ENCODE assay signal across 16 cellular contexts in genomic region chr9:77879344-77880089, GRCh38.
DNase-seq lines count a peak whose midpoint lies in the region; ATAC-seq and TF ChIP-seq lines count a peak whose summit lies in the region.
"Had no signal": no experiment of that assay in that cellular context is flagged by ENCODE, and none has a peak within 500 bp of the region (broad histone marks: within the 10 kb centered on the region; RNA-seq: fewer than 3 reads in every experiment).

No MANE protein-coding gene starts in this region.

- CTCF ChIA-PET in Caco-2 (lab: Charles Lee) = no interaction called here
- CTCF ChIA-PET in PC-9 (lab: Charles Lee) = interaction anchor here (1.0 kb wide), 1 partner anchor 23 kb away, joined by 3 read pairs; no protein-coding TSS in a partner anchor

- no peaks in the 10 kb centered on the region for H3K27me3 ChIP-seq in Caco-2 (replicated peaks; ENCODE audit: control insufficient read depth, insufficient read depth, low read length)
- H3K27me3 ChIP-seq in PC-9 (ENCODE audit: insufficient read depth, low read depth) = no peaks in the 10 kb centered on the region
- H3K27me3 ChIP-seq in neutrophil = no peaks in the 10 kb centered on the region
- H3K27me3 ChIP-seq in prostate gland (replicated peaks; ENCODE audit: insufficient read depth) = no peaks in the 10 kb centered on the region

- H3K27ac ChIP-seq in PC-9 = peak overlapping the region; percentile 95
- peak overlapping the region; percentile 56 for H3K27ac ChIP-seq in epithelial cell of prostate
- peak overlapping the region; percentile 10 for H3K27ac ChIP-seq in neutrophil
- no peak overlapping the region for H3K27ac ChIP-seq in prostate gland
- H3K27ac ChIP-seq: parathyroid adenoma, thoracic aorta had no signal

- no TSS peak for BruUV-seq in Caco-2 (replicated peaks; lab: Mats Ljungman, UMichigan)
- no TSS peak for BruUV-seq in PC-9 (replicated peaks; lab: Mats Ljungman, UMichigan)

- POLR2A ChIA-PET in Caco-2 (lab: Charles Lee) (no interaction called here), PC-9 (lab: Charles Lee; ENCODE audit: unreplicated experiment) (no interaction called here)

- no peaks in the 10 kb centered on the region for H3K9me3 Mint-ChIP-seq in Caco-2 (ENCODE audit: unreplicated experiment)
- H3K9me3 Mint-ChIP-seq: memory B cell, T-cell had no signal

- TF ChIP-seq CTCF in Caco-2 (IDR thresholded peaks at IDR 0.05; ENCODE audit: insufficient read depth in 1 of 2, low read depth in 1 of 2, low read length in 1 of 2, severe bottlenecking in 1 of 2, unreplicated experiment in 1 of 2) (no peak), PC-9 (conservative IDR thresholded peaks at IDR 0.05) (no peak), neutrophil (IDR thresholded peaks at IDR 0.05) (no peak), prostate gland (IDR thresholded peaks at IDR 0.05) (no peak)

- H2AFZ ChIP-seq in PC-9 = 0 out of 2 replicates have a peak overlapping the region, but pooled peaks have one; percentile 46
- H2AFZ ChIP-seq: parathyroid adenoma had no signal

- no peak overlapping the region for H3K4me3 ChIP-seq in Caco-2 (ENCODE audit: low read depth, low read length)
- peak overlapping the region; percentile 9; the same call in 1 of the 2 replicates for H3K4me3 ChIP-seq in PC-9
- no peak overlapping the region for H3K4me3 ChIP-seq in neutrophil (ENCODE audit: low read depth in 1 of 2, low read length in 1 of 2)
- H3K4me3 ChIP-seq in prostate gland = no peak overlapping the region
- H3K4me3 ChIP-seq: thoracic aorta had no signal

- peak overlapping the region; percentile 37 for H3K4me3 Mint-ChIP-seq in Caco-2 (ENCODE audit: unreplicated experiment)
- H3K4me3 Mint-ChIP-seq: activated naive CD8-positive, alpha-beta T cell; memory B cell; T-cell had no signal

- peaks cover 60% of the 10 kb centered on the region for H3K79me2 ChIP-seq in PC-9 (ENCODE audit: low read depth)

- TF ChIP-seq POLR2A in prostate gland (IDR thresholded peaks at IDR 0.05) = no peak

- no peaks in the 10 kb centered on the region for H3K4me1 Mint-ChIP-seq in Caco-2 (ENCODE audit: low read depth, unreplicated experiment)
- H3K4me1 Mint-ChIP-seq: memory B cell had no signal

- peaks cover 40% of the 10 kb centered on the region for H3F3A ChIP-seq in PC-9 (ENCODE audit: insufficient read depth, low read depth)

- intact Hi-C loops in Caco-2 (cut with micrococcal nuclease; ENCODE audit: unreplicated experiment) (loop anchor here (10.0 kb wide), 1 partner anchor 65 kb away; no protein-coding TSS in a partner anchor), PC-9 (cut with micrococcal nuclease; ENCODE audit: unreplicated experiment) (loop anchor here (1.0 to 5.0 kb wide), 2 partner anchors 103 to 153 kb away; no protein-coding TSS in a partner anchor), prostate gland (cut with DNase I) (no loop called here)

- 68% methylated on average over 11 of the region's 11 CpGs for WGBS in prostate gland

- H3K4me1 ChIP-seq in Caco-2 (0 out of 2 replicates have a peak, but pooled peaks cover 6% of the 10 kb centered on the region), PC-9 (replicated peaks; ENCODE audit: insufficient read depth) (peaks cover 56% of the 10 kb centered on the region), neutrophil (ENCODE audit: control insufficient read depth in 1 of 2, insufficient read depth in 1 of 2, low read depth in 1 of 2, low read length in 1 of 2) (peaks cover 0 to 18% of the 10 kb centered on the region in 2 experiments), prostate gland (replicated peaks) (no peaks in the 10 kb centered on the region)
- H3K4me1 ChIP-seq: parathyroid adenoma had no signal

- no peaks in the 10 kb centered on the region for H3K36me3 ChIP-seq in Caco-2 (ENCODE audit: control insufficient read depth, insufficient read depth, low read length)
- H3K36me3 ChIP-seq in PC-9 (ENCODE audit: low read depth) = no peaks in the 10 kb centered on the region
- peaks cover 4% of the 10 kb centered on the region for H3K36me3 ChIP-seq in neutrophil
- H3K36me3 ChIP-seq in prostate gland = no peaks in the 10 kb centered on the region
- H3K36me3 ChIP-seq: thoracic aorta had no signal

- H4K20me1 ChIP-seq in PC-9 (ENCODE audit: insufficient read depth) = no peaks in the 10 kb centered on the region

- no peak overlapping the region for H3K27ac Mint-ChIP-seq in Caco-2 (ENCODE audit: unreplicated experiment)
- H3K27ac Mint-ChIP-seq: activated naive CD8-positive, alpha-beta T cell; memory B cell; T-cell had no signal

- no peaks in the 10 kb centered on the region for H3K9me2 ChIP-seq in PC-9 (ENCODE audit: insufficient read depth)

- peak overlapping the region; percentile 68 for H3K4me2 ChIP-seq in PC-9

- no peaks in the 10 kb centered on the region for H3K27me3 Mint-ChIP-seq in Caco-2 (ENCODE audit: insufficient read depth, unreplicated experiment)
- H3K27me3 Mint-ChIP-seq: activated naive CD8-positive, alpha-beta T cell; T-cell had no signal

- ATAC-seq in HG03280 (IDR thresholded peaks at IDR 0.05; ENCODE audit: unreplicated experiment) = no peak
- ATAC-seq: T-cell had no signal

- peaks cover 7% of the 10 kb centered on the region for H3K36me3 Mint-ChIP-seq in Caco-2 (ENCODE audit: insufficient read depth, unreplicated experiment)
- H3K36me3 Mint-ChIP-seq: memory B cell had no signal

- H3K9me3 ChIP-seq in Caco-2 (no peaks in the 10 kb centered on the region), PC-9 (ENCODE audit: insufficient read depth, low read depth) (no peaks in the 10 kb centered on the region), neutrophil (no peaks in the 10 kb centered on the region), prostate gland (no peaks in the 10 kb centered on the region)
- H3K9me3 ChIP-seq: thoracic aorta had no signal

- peak; percentile 23 to 49 for DNase-seq in Caco-2
- DNase-seq in PC-9 = peak; percentile 71 to 94
- DNase-seq in epithelial cell of prostate (ENCODE audit: low read depth, low spot score) = no peak
- no peak for DNase-seq in middle frontal gyrus (ENCODE audit: extremely low spot score, low spot score)
- no peak for DNase-seq in prostate gland (ENCODE audit: low spot score)
- DNase-seq in NCI-H526 treated with DMSO at 0.1 percent for 48 hours (lab: John Stamatoyannopoulos, UW) = no peak
- DNase-seq: erythroblast; NCI-H1105 treated with DMSO at 0.1 percent for 48 hours; stimulated activated CD4-positive, alpha-beta T cell treated with anti-CD3 and anti-CD28 coated beads, Interleukin-15, amount 100 ng/mL, for 24 hours; T-cell had no signal

Comparison
In these comparisons a context has a peak if more than half of its experiments do, and no peak if none do; other contexts are left out.
1. DNase-seq: peak in Caco-2 (2 of 2) and PC-9 (2 of 2); none in epithelial cell of prostate (single experiment), middle frontal gyrus (single experiment), prostate gland (single experiment) and NCI-H526 treated with DMSO at 0.1 percent for 48 hours (single experiment).
2. H3K27ac ChIP-seq: peak in PC-9 (single experiment), epithelial cell of prostate (single experiment) and neutrophil (single experiment); none in prostate gland (0 of 2).